In genomic region chr13:98986226-98986846, GRCh38 we compare ENCODE assay signal across 23 cellular contexts. TPM values are rescaled to one million over a fixed set of nuclear protein-coding genes. Genes with fewer than 3 reads are reported as not detected.
DNase-seq lines count a peak whose midpoint lies in the region; ATAC-seq, FAIRE-seq and TF ChIP-seq lines count a peak whose summit lies in the region.
"Had no signal": no experiment of that assay in that cellular context is flagged by ENCODE, and none has a peak within 500 bp of the region (broad histone marks: within the 10 kb centered on the region; RNA-seq: fewer than 3 reads in every experiment).

No MANE protein-coding gene starts in this region.

- no peaks in the 10 kb centered on the region for H4K20me1 ChIP-seq in HepG2 (ENCODE audit: insufficient read depth, low read length)

- H3K36me3 Mint-ChIP-seq in activated CD4-positive, alpha-beta memory T cell treated with anti-CD3 and anti-CD28 coated beads for 36 hours, result no peaks in the 10 kb centered on the region

- H3K79me2 ChIP-seq in HepG2 (ENCODE audit: insufficient read depth, low read length), result no peaks in the 10 kb centered on the region

- H3K9me3 ChIP-seq in right cardiac atrium (ENCODE audit: control insufficient read depth, low read length) (no peaks in the 10 kb centered on the region), HepG2 (ENCODE audit: low read length) (no peaks in the 10 kb centered on the region)
- H3K9me3 ChIP-seq: ascending aorta had no signal

- WGBS in right cardiac atrium, result 69% methylated on average over 8 of the region's 8 CpGs
- 13% methylated on average over 6 of the region's 8 CpGs for WGBS in HepG2 (ENCODE audit: low lambda C conversion rate)

- POLR2A ChIA-PET in HepG2 (lab: Yijun Ruan, JAX), result no interaction called here
- POLR2A ChIA-PET in activated CD4-positive, alpha-beta memory T cell treated with anti-CD3 and anti-CD28 coated beads for 36 hours (lab: Charles Lee), result interaction anchor here (1.7 kb wide), 1 partner anchor 8 kb away, joined by 3 read pairs; the partner anchor contains the start of gene DOCK9

- peaks cover 73% of the 10 kb centered on the region for H3K4me1 Mint-ChIP-seq in activated CD4-positive, alpha-beta memory T cell treated with anti-CD3 and anti-CD28 coated beads for 36 hours (ENCODE audit: low read depth)

- no peak overlapping the region for H3K4me3 ChIP-seq in right cardiac atrium (ENCODE audit: low read length)
- no peak overlapping the region for H3K4me3 ChIP-seq in HepG2 (replicated peaks in 1 of 3; ENCODE audit: insufficient read depth in 1 of 3, low read depth in 2 of 3, low read length in 3 of 3)
- H3K4me3 ChIP-seq: ascending aorta, smooth muscle cell had no signal

- no TSS peak for BruUV-seq in HepG2 (replicated peaks; lab: Mats Ljungman, UMichigan)

- TF ChIP-seq RAD21 in HepG2 (CRISPR knock-in tag; IDR thresholded peaks at IDR 0.05), result no peak

- no peak overlapping the region for H2AFZ ChIP-seq in HepG2 (ENCODE audit: low read length)

- H3K4me1 ChIP-seq in right cardiac atrium (ENCODE audit: control insufficient read depth, insufficient read depth, low read length), result peaks cover 6% of the 10 kb centered on the region
- H3K4me1 ChIP-seq in HepG2 (ENCODE audit: insufficient read depth, low read length), result peaks cover 35% of the 10 kb centered on the region

- peak; percentile 54 for FAIRE-seq in HepG2 (lab: Jason Lieb, UNC)
- FAIRE-seq: G401.6 had no signal

- no peak for TF ChIP-seq CTCF in HepG2 (CRISPR knock-in tag; IDR thresholded peaks at IDR 0.05)

- H3K27ac ChIP-seq in right cardiac atrium (ENCODE audit: low read length), result peak overlapping the region; percentile 39
- no peak overlapping the region for H3K27ac ChIP-seq in HepG2 (ENCODE audit: extremely low read length, insufficient read depth, low read length)
- H3K27ac ChIP-seq: ascending aorta, C4-2B, WERI-Rb-1 had no signal

- no peak overlapping the region for H3K4me3 Mint-ChIP-seq in activated CD4-positive, alpha-beta memory T cell treated with anti-CD3 and anti-CD28 coated beads for 36 hours
- H3K4me3 Mint-ChIP-seq: endodermal cell had no signal

- H3K36me3 ChIP-seq in HepG2 (replicated peaks in 1 of 2; ENCODE audit: control insufficient read depth in 1 of 2, insufficient read depth in 2 of 2, low read length in 2 of 2), result no peaks in the 10 kb centered on the region
- H3K36me3 ChIP-seq: ascending aorta, WERI-Rb-1 had no signal

- H3K27me3 Mint-ChIP-seq in activated CD4-positive, alpha-beta memory T cell treated with anti-CD3 and anti-CD28 coated beads for 36 hours, result no peaks in the 10 kb centered on the region

- peak overlapping the region; percentile 42 for H3K4me2 ChIP-seq in HepG2 (ENCODE audit: low read depth, low read length)
- H3K4me2 ChIP-seq: smooth muscle cell had no signal

- DNase-seq in right cardiac atrium (no peak), cardiac septum (ENCODE audit: low spot score) (no peak), NOMO-1 treated with dmso at 0.1 percent for 144 hours (lab: John Stamatoyannopoulos, UW; ENCODE audit: unreplicated experiment) (peak; percentile 18), HepG2 (ENCODE audit: low spot score) (peak; percentile 55), amniotic stem cell (lab: John Stamatoyannopoulos, UW) (no peak), posterior vena cava (ENCODE audit: low spot score) (no peak)
- no peak for DNase-seq in activated CD4-positive, alpha-beta memory T cell treated with anti-CD3 and anti-CD28 coated beads for 36 hours
- DNase-seq: ACHN; activated CD4-positive, alpha-beta T cell treated with anti-CD3 and anti-CD28 coated beads, Interleukin-2, amount 50 U/mL, for 4 hours; activated naive CD4-positive, alpha-beta T cell treated with Interleukin-2 at 50 U/mL for 16 hours; DMS 273 treated with DMSO at 0.1 percent for 48 hours; endodermal cell; Karpas-422; NCI-H1048; NCI-H2029; NCI-H446 treated with DMSO at 0.1 percent for 48 hours; SHP77 treated with DMSO at 0.1 percent for 48 hours; WERI-Rb-1 had no signal

- TF ChIP-seq POLR2A in HepG2 (IDR thresholded peaks at IDR 0.05; ENCODE audit: insufficient read depth in 1 of 2, low read depth in 2 of 2, low read length in 2 of 2), result no peak

- ATAC-seq in right cardiac atrium (no peak), HepG2 (peak; percentile 98), GM21737 (IDR thresholded peaks at IDR 0.05; ENCODE audit: unreplicated experiment) (no peak)

- no peak overlapping the region for H3K27ac Mint-ChIP-seq in activated CD4-positive, alpha-beta memory T cell treated with anti-CD3 and anti-CD28 coated beads for 36 hours
- H3K27ac Mint-ChIP-seq: endodermal cell had no signal

- intact Hi-C loops in right cardiac atrium (cut with DNase I) (no loop called here), cardiac septum (cut with DNase I) (no loop called here), HepG2 (cut with micrococcal nuclease; ENCODE audit: unreplicated experiment) (no loop called here), posterior vena cava (cut with DNase I) (no loop called here)
- intact Hi-C loops in activated CD4-positive, alpha-beta memory T cell treated with anti-CD3 and anti-CD28 coated beads for 36 hours (cut with micrococcal nuclease), result no loop called here

- TF ChIP-seq EP300 in HepG2 (IDR thresholded peaks at IDR 0.05; ENCODE audit: low read depth in 2 of 2, low read length in 2 of 2) (no peak), HepG2 (CRISPR knock-in tag; IDR thresholded peaks at IDR 0.05; ENCODE audit: borderline replicate concordance) (no peak)

- H3K9ac ChIP-seq in HepG2 (ENCODE audit: insufficient read depth, low read depth, low read length), result no peak overlapping the region

- no peaks in the 10 kb centered on the region for H3K9me3 Mint-ChIP-seq in activated CD4-positive, alpha-beta memory T cell treated with anti-CD3 and anti-CD28 coated beads for 36 hours
- H3K9me3 Mint-ChIP-seq: endodermal cell had no signal

- CTCF ChIA-PET in HepG2 (lab: Yijun Ruan, JAX; ENCODE audit: low intra/inter-chr PET ratio, low total read pairs), result no interaction called here
- CTCF ChIA-PET in activated CD4-positive, alpha-beta memory T cell treated with anti-CD3 and anti-CD28 coated beads for 36 hours (lab: Charles Lee), result no interaction called here

- in situ Hi-C loops in HepG2 (cut with HindIII; ENCODE audit: extremely low pct_ligation_motif_present, low pct_unique_long_range_greater_than_20kb), result no loop called here

- no peaks in the 10 kb centered on the region for H3K27me3 ChIP-seq in right cardiac atrium (ENCODE audit: control insufficient read depth, insufficient read depth)
- H3K27me3 ChIP-seq in HepG2 (ENCODE audit: control insufficient read depth in 1 of 2, insufficient read depth in 2 of 2, low read length in 2 of 2), result no peaks in the 10 kb centered on the region
- H3K27me3 ChIP-seq: ascending aorta had no signal

TF ChIP-seq in HepG2, 621 proteins besides CTCF, POLR2A, EP300 and RAD21 (continues in another document):
- TF ChIP-seq HNF4A (CRISPR knock-in tag; IDR thresholded peaks at IDR 0.05) (peak; percentile 73), SIX1 (CRISPR knock-in tag; IDR thresholded peaks at IDR 0.05; ENCODE audit: borderline replicate concordance) (peak; percentile 89; the same call in 1 of the 2 replicates), ZSCAN22 (CRISPR knock-in tag; IDR thresholded peaks at IDR 0.05) (no peak), NR3C1 (CRISPR knock-in tag; IDR thresholded peaks at IDR 0.05) (no peak), SOX6 (IDR thresholded peaks at IDR 0.05) (no peak), SOX6 (CRISPR knock-in tag; IDR thresholded peaks at IDR 0.05) (peak; percentile 59), HMG20A (CRISPR knock-in tag; IDR thresholded peaks at IDR 0.05; ENCODE audit: borderline replicate concordance) (0 out of 2 replicates have a peak, but pooled peaks have one; percentile 42), MXI1 (IDR thresholded peaks at IDR 0.05; ENCODE audit: borderline replicate concordance, low read depth, low read length) (no peak), RFXANK (CRISPR knock-in tag; IDR thresholded peaks at IDR 0.05) (no peak), MYC (CRISPR knock-in tag; IDR thresholded peaks at IDR 0.05; ENCODE audit: borderline replicate concordance) (no peak), JUNB (CRISPR knock-in tag; IDR thresholded peaks at IDR 0.05; ENCODE audit: borderline replicate concordance) (no peak), ASH2L (IDR thresholded peaks at IDR 0.05; ENCODE audit: insufficient read length, low read depth, low read length) (peak; percentile 36)

RNA-seq across cellular contexts. Expression of gene DOCK9, which starts 8.5 kb away (rescaled TPM):
- total RNA-seq in right cardiac atrium (10 to 100 TPM; 39.4 to 59.7 (median 57.2) TPM), cardiac septum (30.6 TPM), HepG2 (2016; rRNA removed; fragmentation: Illumina TruSeq; extraction: Trizol) (0.97 and 2.0 TPM in 2 replicates), posterior vena cava (10 to 100 TPM; 85.3 to 91.7 TPM)
- polyA plus RNA-seq in right cardiac atrium (26.8 TPM), HepG2 (2011; rRNA removed) (0.44 and 1.8 TPM in 2 replicates)
- total RNA-seq in HepG2 (2016; cell fraction: cytosol; rRNA removed; fragmentation: Illumina TruSeq; extraction: Trizol; ENCODE audit: low read depth), result 0.10 and 0.62 TPM in 2 replicates
- 1.1 and 1.3 TPM in 2 replicates for total RNA-seq in HepG2 (2016; cell fraction: insoluble cytoplasmic fraction; rRNA removed; fragmentation: Illumina TruSeq; extraction: Trizol)
- 0.31 and 0.65 TPM in 2 replicates for total RNA-seq in HepG2 (2016; cell fraction: membrane; rRNA removed; fragmentation: Illumina TruSeq; extraction: Trizol)
- 1.1 and 1.3 TPM in 2 replicates for total RNA-seq in HepG2 (2016; cell fraction: nucleus; rRNA removed; fragmentation: Illumina TruSeq; extraction: Trizol)
- 0.90 and 0.91 TPM in 2 replicates for polyA plus RNA-seq in HepG2 (2011; cell fraction: cytosol; rRNA removed)
- polyA plus RNA-seq in HepG2 (2011; cell fraction: nucleus; rRNA removed), result 1.1 and 1.4 TPM in 2 replicates
- 1.4 and 2.1 TPM in 2 replicates for polyA plus RNA-seq in HepG2 (2012)
- 0.03 and 0.12 TPM in 2 replicates for polyA plus RNA-seq in HepG2 (2016; cell fraction: cytosol; fragmentation: Illumina TruSeq; extraction: Trizol; ENCODE audit: low read depth)
- polyA plus RNA-seq in HepG2 (2016; cell fraction: insoluble cytoplasmic fraction; fragmentation: Illumina TruSeq; extraction: Trizol; ENCODE audit: low read depth), result 0.71 and 1.6 TPM in 2 replicates
- 0.06 and 0.08 TPM in 2 replicates for polyA plus RNA-seq in HepG2 (2016; cell fraction: membrane; fragmentation: Illumina TruSeq; extraction: Trizol; ENCODE audit: low read depth)
- 1.8 and 4.8 TPM in 2 replicates for polyA plus RNA-seq in HepG2 (2016; cell fraction: nucleus; fragmentation: Illumina TruSeq; extraction: Trizol; ENCODE audit: insufficient read depth, low read depth)
- 2.7 and 35.6 TPM in 2 replicates for polyA minus RNA-seq in HepG2 (2011; rRNA and poly(A)+ RNA removed; ENCODE audit: low replicate concordance)
- polyA minus RNA-seq in HepG2 (2011; cell fraction: cytosol; rRNA and poly(A)+ RNA removed), result 1.1 and 1.3 TPM in 2 replicates
- 2.4 and 5.8 TPM in 2 replicates for polyA minus RNA-seq in HepG2 (2011; cell fraction: nucleus; rRNA and poly(A)+ RNA removed)
- total RNA-seq in activated CD4-positive, alpha-beta memory T cell treated with anti-CD3 and anti-CD28 coated beads for 36 hours, result 10 to 100 TPM; 57.2 to 59.0 TPM

Comparison
In these comparisons a context has a peak if more than half of its experiments do, and no peak if none do; other contexts are left out.
1. DNase-seq: peak in NOMO-1 treated with dmso at 0.1 percent for 144 hours (single experiment) and HepG2 (single experiment); none in right cardiac atrium (0 of 3), cardiac septum (single experiment), amniotic stem cell (single experiment), posterior vena cava (single experiment) and activated CD4-positive, alpha-beta memory T cell treated with anti-CD3 and anti-CD28 coated beads for 36 hours (single experiment).
2. RNA of gene DOCK9, which starts 8.5 kb away (total RNA-seq): 85.3 to 91.7 TPM in posterior vena cava, 57.2 to 59.0 TPM in activated CD4-positive, alpha-beta memory T cell treated with anti-CD3 and anti-CD28 coated beads for 36 hours, 39.4 to 59.7 TPM in right cardiac atrium and 30.6 TPM in cardiac septum (single experiment); 0.10 to 2.0 TPM in HepG2; every median in the first group is over 10 times any median in the second.